Comparison of ENCODE assay signal across 11 cellular contexts in genomic region chr20:4112490-4113420, GRCh38. TPM values are rescaled to one million over a fixed set of nuclear protein-coding genes. Genes with fewer than 3 reads are reported as not detected.
DNase-seq lines count a peak whose midpoint lies in the region; ATAC-seq, FAIRE-seq and TF ChIP-seq lines count a peak whose summit lies in the region.
"Had no signal": no experiment of that assay in that cellular context is flagged by ENCODE, and none has a peak within 500 bp of the region (broad histone marks: within the 10 kb centered on the region; RNA-seq: fewer than 3 reads in every experiment).

No MANE protein-coding gene starts in this region.

- H4K20me1 ChIP-seq in HepG2 (ENCODE audit: insufficient read depth, low read length) = no peaks in the 10 kb centered on the region
- H4K20me1 ChIP-seq: BLaER1 treated with 17β-estradiol and CSF1 and Interleukin-3, amounts not matched to agents 10 nM and 100 nM had no signal

- 63% methylated on average over 13 of the region's 13 CpGs for WGBS in HepG2 (ENCODE audit: low lambda C conversion rate)

- H3K9me3 ChIP-seq in HepG2 (ENCODE audit: low read length) = no peaks in the 10 kb centered on the region
- H3K9me3 ChIP-seq: SJSA1 had no signal

- H3K79me2 ChIP-seq in HepG2 (ENCODE audit: insufficient read depth, low read length) = no peaks in the 10 kb centered on the region

- H3K27me3 Mint-ChIP-seq in activated CD8-positive, alpha-beta T cell treated with anti-CD3 and anti-CD28 coated beads for 36 hours = peaks cover 9% of the 10 kb centered on the region
- H3K27me3 Mint-ChIP-seq in activated CD8-positive, alpha-beta T cell treated with anti-CD3 and anti-CD28 coated beads, Interleukin-2, amount 10 ng/mL, durations not matched to agents 7 days and 5 days (ENCODE audit: low read depth) = peaks cover 7% of the 10 kb centered on the region

- no peak overlapping the region for H3K27ac Mint-ChIP-seq in activated CD8-positive, alpha-beta T cell treated with anti-CD3 and anti-CD28 coated beads for 36 hours
- no peak overlapping the region for H3K27ac Mint-ChIP-seq in activated CD8-positive, alpha-beta T cell treated with anti-CD3 and anti-CD28 coated beads, Interleukin-2, amount 10 ng/mL, durations not matched to agents 7 days and 5 days

- no peak overlapping the region for H3K4me3 Mint-ChIP-seq in activated CD8-positive, alpha-beta T cell treated with anti-CD3 and anti-CD28 coated beads for 36 hours
- H3K4me3 Mint-ChIP-seq in activated CD8-positive, alpha-beta T cell treated with anti-CD3 and anti-CD28 coated beads, Interleukin-2, amount 10 ng/mL, durations not matched to agents 7 days and 5 days = no peak overlapping the region

- H3K9me3 Mint-ChIP-seq in activated CD8-positive, alpha-beta T cell treated with anti-CD3 and anti-CD28 coated beads for 36 hours = no peaks in the 10 kb centered on the region
- H3K9me3 Mint-ChIP-seq in activated CD8-positive, alpha-beta T cell treated with anti-CD3 and anti-CD28 coated beads, Interleukin-2, amount 10 ng/mL, durations not matched to agents 7 days and 5 days (ENCODE audit: insufficient read depth) = no peaks in the 10 kb centered on the region

- POLR2A ChIA-PET in activated CD8-positive, alpha-beta T cell treated with anti-CD3 and anti-CD28 coated beads for 36 hours (lab: Charles Lee) = interaction anchor here (1.1 kb wide), 1 partner anchor 11 kb away, joined by 3 read pairs; no protein-coding TSS in a partner anchor
- POLR2A ChIA-PET in activated CD8-positive, alpha-beta T cell treated with anti-CD3 and anti-CD28 coated beads, Interleukin-2, amount 10 ng/mL, durations not matched to agents 7 days and 5 days (lab: Charles Lee) = interaction anchor here (0.9 kb wide), 2 partner anchors 17 to 60 kb away, joined by 3 read pairs; no protein-coding TSS in a partner anchor
- POLR2A ChIA-PET in RWPE1 (lab: Yijun Ruan, JAX; ENCODE audit: low non-redundant PET) (no interaction called here), HepG2 (lab: Yijun Ruan, JAX) (interaction anchor here (2.1 kb wide), 1 partner anchor 23 kb away, joined by 11 read pairs; no protein-coding TSS in a partner anchor)

- no peak for TF ChIP-seq POLR2A in HepG2 (IDR thresholded peaks at IDR 0.05; ENCODE audit: insufficient read depth in 1 of 2, low read depth in 2 of 2, low read length in 2 of 2)

- peaks cover 30% of the 10 kb centered on the region for H3K4me1 Mint-ChIP-seq in activated CD8-positive, alpha-beta T cell treated with anti-CD3 and anti-CD28 coated beads for 36 hours (ENCODE audit: low read depth)
- H3K4me1 Mint-ChIP-seq in activated CD8-positive, alpha-beta T cell treated with anti-CD3 and anti-CD28 coated beads, Interleukin-2, amount 10 ng/mL, durations not matched to agents 7 days and 5 days (ENCODE audit: low read depth) = peaks cover 33% of the 10 kb centered on the region

- CTCF ChIA-PET in activated CD8-positive, alpha-beta T cell treated with anti-CD3 and anti-CD28 coated beads for 36 hours (lab: Charles Lee) = interaction anchor here (1.5 kb wide), 1 partner anchor 28 kb away, joined by 5 read pairs; no protein-coding TSS in a partner anchor
- CTCF ChIA-PET in activated CD8-positive, alpha-beta T cell treated with anti-CD3 and anti-CD28 coated beads, Interleukin-2, amount 10 ng/mL, durations not matched to agents 7 days and 5 days (lab: Charles Lee) = interaction anchor here (0.5 to 2.2 kb wide), 2 partner anchors 11 to 53 kb away, joined by 3 to 5 read pairs; no protein-coding TSS in a partner anchor
- CTCF ChIA-PET in RWPE1 (lab: Yijun Ruan, JAX) = interaction anchor here (0.6 to 1.7 kb wide), 4 partner anchors 32 to 549 kb away, joined by 3 to 5 read pairs (median 4); no protein-coding TSS in a partner anchor
- CTCF ChIA-PET in HepG2 (lab: Yijun Ruan, JAX; ENCODE audit: low intra/inter-chr PET ratio, low total read pairs) = no interaction called here

- BruUV-seq in HepG2 (replicated peaks; lab: Mats Ljungman, UMichigan) = no TSS peak

- peak; percentile 8 for ATAC-seq in activated CD8-positive, alpha-beta T cell treated with anti-CD3 and anti-CD28 coated beads for 36 hours
- no peak for ATAC-seq in activated CD8-positive, alpha-beta T cell treated with anti-CD3 and anti-CD28 coated beads, Interleukin-2, amount 10 ng/mL, durations not matched to agents 7 days and 5 days
- ATAC-seq in HG03039 (IDR thresholded peaks at IDR 0.05; ENCODE audit: unreplicated experiment) (peak; percentile 60), HepG2 (no peak), GM19467 (IDR thresholded peaks at IDR 0.05; ENCODE audit: unreplicated experiment) (no peak)

- no peaks in the 10 kb centered on the region for H3K36me3 Mint-ChIP-seq in activated CD8-positive, alpha-beta T cell treated with anti-CD3 and anti-CD28 coated beads for 36 hours (ENCODE audit: low read depth)
- H3K36me3 Mint-ChIP-seq in activated CD8-positive, alpha-beta T cell treated with anti-CD3 and anti-CD28 coated beads, Interleukin-2, amount 10 ng/mL, durations not matched to agents 7 days and 5 days (ENCODE audit: low read depth) = no peaks in the 10 kb centered on the region

- H3K4me1 ChIP-seq in HepG2 (ENCODE audit: insufficient read depth, low read length) = peaks cover 51% of the 10 kb centered on the region
- H3K4me1 ChIP-seq: SJSA1 had no signal

- peak overlapping the region; percentile 76 for H3K27ac ChIP-seq in RWPE1
- no peak overlapping the region for H3K27ac ChIP-seq in HepG2 (ENCODE audit: extremely low read length, insufficient read depth, low read length)
- H3K27ac ChIP-seq: BLaER1 treated with 17β-estradiol and CSF1 and Interleukin-3, amounts not matched to agents 10 nM and 100 nM; epithelial cell of prostate; SJSA1 had no signal

- DNase-seq in activated CD8-positive, alpha-beta T cell treated with anti-CD3 and anti-CD28 coated beads for 36 hours = peak; percentile 57
- DNase-seq in activated CD8-positive, alpha-beta T cell treated with anti-CD3 and anti-CD28 coated beads, Interleukin-2, amount 10 ng/mL, durations not matched to agents 7 days and 5 days = no peak
- DNase-seq in RWPE1 (ENCODE audit: low spot score) (no peak), HepG2 (ENCODE audit: low spot score) (no peak), amniotic stem cell (lab: John Stamatoyannopoulos, UW) (no peak), RKO (ENCODE audit: low spot score) (no peak)

- H3K4me3 ChIP-seq in HepG2 (replicated peaks in 1 of 3; ENCODE audit: insufficient read depth in 1 of 3, low read depth in 2 of 3, low read length in 3 of 3) = no peak overlapping the region
- H3K4me3 ChIP-seq: BLaER1 treated with 17β-estradiol and CSF1 and Interleukin-3, amounts not matched to agents 10 nM and 100 nM; SJSA1 had no signal

- intact Hi-C loops in activated CD8-positive, alpha-beta T cell treated with anti-CD3 and anti-CD28 coated beads for 36 hours (cut with micrococcal nuclease) = loop anchor here (5.0 kb wide), 1 partner anchor 40 kb away; no protein-coding TSS in a partner anchor
- intact Hi-C loops in HepG2 (cut with micrococcal nuclease; ENCODE audit: unreplicated experiment) = no loop called here

- no peaks in the 10 kb centered on the region for H3K36me3 ChIP-seq in HepG2 (replicated peaks in 1 of 2; ENCODE audit: control insufficient read depth in 1 of 2, insufficient read depth in 2 of 2, low read length in 2 of 2)
- H3K36me3 ChIP-seq: BLaER1 treated with 17β-estradiol and CSF1 and Interleukin-3, amounts not matched to agents 10 nM and 100 nM; SJSA1 had no signal

- H3K4me2 ChIP-seq in HepG2 (ENCODE audit: low read depth, low read length) = no peak overlapping the region

- no peak for TF ChIP-seq RAD21 in HepG2 (CRISPR knock-in tag; IDR thresholded peaks at IDR 0.05)

- no peak for FAIRE-seq in HepG2 (lab: Jason Lieb, UNC)

- H2AFZ ChIP-seq in HepG2 (ENCODE audit: low read length) = no peak overlapping the region

- no peak for TF ChIP-seq EP300 in HepG2 (IDR thresholded peaks at IDR 0.05; ENCODE audit: low read depth in 2 of 2, low read length in 2 of 2)
- no peak for TF ChIP-seq EP300 in HepG2 (CRISPR knock-in tag; IDR thresholded peaks at IDR 0.05; ENCODE audit: borderline replicate concordance)

- in situ Hi-C loops in HepG2 (cut with HindIII; ENCODE audit: extremely low pct_ligation_motif_present, low pct_unique_long_range_greater_than_20kb) = loop anchor here (10.0 kb wide), 1 partner anchor 482 kb away; no protein-coding TSS in a partner anchor

- no peak overlapping the region for H3K9ac ChIP-seq in HepG2 (ENCODE audit: insufficient read depth, low read depth, low read length)
- H3K9ac ChIP-seq: BLaER1 treated with 17β-estradiol and CSF1 and Interleukin-3, amounts not matched to agents 10 nM and 100 nM had no signal

- TF ChIP-seq CTCF in activated CD8-positive, alpha-beta T cell treated with anti-CD3 and anti-CD28 coated beads for 36 hours (IDR thresholded peaks at IDR 0.05) = no peak
- TF ChIP-seq CTCF in RWPE1 (conservative IDR thresholded peaks at IDR 0.05; ENCODE audit: low read depth) (no peak), HepG2 (CRISPR knock-in tag; IDR thresholded peaks at IDR 0.05) (no peak)

- H3K27me3 ChIP-seq in HepG2 (ENCODE audit: control insufficient read depth in 1 of 2, insufficient read depth in 2 of 2, low read length in 2 of 2) = peaks cover 7 to 31% of the 10 kb centered on the region in 2 experiments; a peak in 3 of 5 replicates
- H3K27me3 ChIP-seq: BLaER1 treated with 17β-estradiol and CSF1 and Interleukin-3, amounts not matched to agents 10 nM and 100 nM; SJSA1 had no signal

RNA-seq across cellular contexts. Expression of gene SMOX, which starts 35.9 kb away (rescaled TPM):
- total RNA-seq in activated CD8-positive, alpha-beta T cell treated with anti-CD3 and anti-CD28 coated beads for 36 hours = 1 to 10 TPM; 7.0 to 8.4 TPM
- total RNA-seq in activated CD8-positive, alpha-beta T cell treated with anti-CD3 and anti-CD28 coated beads, Interleukin-2, amount 10 ng/mL, durations not matched to agents 7 days and 5 days = 1 to 10 TPM; 1.3 to 1.7 TPM
- total RNA-seq in HepG2 (2016; rRNA removed; fragmentation: Illumina TruSeq; extraction: Trizol) = 15.2 and 22.7 TPM in 2 replicates
- total RNA-seq in HepG2 (2016; cell fraction: cytosol; rRNA removed; fragmentation: Illumina TruSeq; extraction: Trizol; ENCODE audit: low read depth) = 6.1 and 6.3 TPM in 2 replicates
- total RNA-seq in HepG2 (2016; cell fraction: insoluble cytoplasmic fraction; rRNA removed; fragmentation: Illumina TruSeq; extraction: Trizol) = 15.6 and 22.2 TPM in 2 replicates
- total RNA-seq in HepG2 (2016; cell fraction: membrane; rRNA removed; fragmentation: Illumina TruSeq; extraction: Trizol) = 10.3 and 11.1 TPM in 2 replicates
- total RNA-seq in HepG2 (2016; cell fraction: nucleus; rRNA removed; fragmentation: Illumina TruSeq; extraction: Trizol) = 12.0 and 12.7 TPM in 2 replicates
- 10.2 and 12.2 TPM in 2 replicates for polyA plus RNA-seq in HepG2 (2011; rRNA removed)
- 9.3 and 16.7 TPM in 2 replicates for polyA plus RNA-seq in HepG2 (2011; cell fraction: cytosol; rRNA removed)
- polyA plus RNA-seq in HepG2 (2011; cell fraction: nucleus; rRNA removed) = 29.6 TPM in 2 replicates
- polyA plus RNA-seq in HepG2 (2012) = 13.2 and 25.9 TPM in 2 replicates
- 5.0 and 6.4 TPM in 2 replicates for polyA plus RNA-seq in HepG2 (2016; cell fraction: cytosol; fragmentation: Illumina TruSeq; extraction: Trizol; ENCODE audit: low read depth)
- polyA plus RNA-seq in HepG2 (2016; cell fraction: insoluble cytoplasmic fraction; fragmentation: Illumina TruSeq; extraction: Trizol; ENCODE audit: low read depth) = 19.3 and 21.5 TPM in 2 replicates
- 10.4 and 12.4 TPM in 2 replicates for polyA plus RNA-seq in HepG2 (2016; cell fraction: membrane; fragmentation: Illumina TruSeq; extraction: Trizol; ENCODE audit: low read depth)
- polyA plus RNA-seq in HepG2 (2016; cell fraction: nucleus; fragmentation: Illumina TruSeq; extraction: Trizol; ENCODE audit: insufficient read depth, low read depth) = 22.2 and 26.5 TPM in 2 replicates
- 17.6 and 18.8 TPM in 2 replicates for polyA minus RNA-seq in HepG2 (2011; rRNA and poly(A)+ RNA removed; ENCODE audit: low replicate concordance)
- polyA minus RNA-seq in HepG2 (2011; cell fraction: cytosol; rRNA and poly(A)+ RNA removed) = 3.9 and 5.8 TPM in 2 replicates
- polyA minus RNA-seq in HepG2 (2011; cell fraction: nucleus; rRNA and poly(A)+ RNA removed) = 8.5 and 10.0 TPM in 2 replicates

Comparison
In these comparisons a context has a peak if more than half of its experiments do, and no peak if none do; other contexts are left out.
1. ATAC-seq: peak in activated CD8-positive, alpha-beta T cell treated with anti-CD3 and anti-CD28 coated beads for 36 hours (single experiment) and HG03039 (single experiment); none in activated CD8-positive, alpha-beta T cell treated with anti-CD3 and anti-CD28 coated beads, Interleukin-2, amount 10 ng/mL, durations not matched to agents 7 days and 5 days (single experiment), HepG2 (single experiment) and GM19467 (single experiment).